Comparison of ENCODE assay signal across 1 cellular context in the genomic region with DNA sequence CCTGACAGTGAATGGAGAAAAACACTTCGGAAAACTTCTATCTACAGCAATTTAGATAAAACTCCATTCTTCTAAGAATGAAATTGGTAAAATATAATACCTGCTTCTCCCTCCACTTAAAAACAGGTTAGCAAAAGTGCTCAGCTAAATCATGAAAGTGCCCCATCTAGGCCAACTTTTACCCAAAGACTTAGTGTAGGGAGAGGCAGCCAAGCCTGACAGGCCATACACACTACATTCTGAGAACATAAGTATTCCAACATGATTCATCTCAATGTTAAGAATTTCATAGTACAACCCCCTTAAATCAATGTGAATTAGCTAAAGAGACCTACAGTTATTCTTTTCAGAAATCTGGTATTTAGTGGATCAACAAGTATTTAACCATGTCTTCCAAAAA.
TF ChIP-seq lines count a peak whose summit lies in the region.

No MANE protein-coding gene starts in this region.

TF ChIP-seq in IMR-90, 13 proteins besides CTCF, POLR2A, EP300 and RAD21:
- TF ChIP-seq MAZ (IDR thresholded peaks at IDR 0.05; ENCODE audit: borderline replicate concordance, low read depth, low read length): no peak
- no peak for TF ChIP-seq NFE2L2 (IDR thresholded peaks at IDR 0.05; ENCODE audit: low read depth, low read length)
- TF ChIP-seq RFX5 (IDR thresholded peaks at IDR 0.05; ENCODE audit: low read depth, low read length): no peak
- TF ChIP-seq BHLHE40 (IDR thresholded peaks at IDR 0.05; ENCODE audit: low read depth, low read length): no peak
- TF ChIP-seq SMC3 (IDR thresholded peaks at IDR 0.05; ENCODE audit: low read depth, low read length): no peak
- no peak for TF ChIP-seq MXI1 (IDR thresholded peaks at IDR 0.05; ENCODE audit: borderline replicate concordance, low read depth, low read length)
- no peak for TF ChIP-seq MAFK (IDR thresholded peaks at IDR 0.05; ENCODE audit: low read depth, low read length)
- TF ChIP-seq CHD1 (IDR thresholded peaks at IDR 0.05; ENCODE audit: low read depth, low read length): no peak
- TF ChIP-seq CEBPB (IDR thresholded peaks at IDR 0.05; ENCODE audit: low read depth, low read length): no peak
- no peak for TF ChIP-seq USF2 (IDR thresholded peaks at IDR 0.05; ENCODE audit: low read depth, low read length)
- TF ChIP-seq RCOR1 (IDR thresholded peaks at IDR 0.05; ENCODE audit: insufficient replicate concordance, low read length): no peak
